25 cellular contexts compared by ENCODE assay signal in genomic region chr4:40665844-40666243, GRCh38.
"Had no signal": no experiment of that assay in that cellular context is flagged by ENCODE, and none has a peak within 500 bp of the region (broad histone marks: within the 10 kb centered on the region; RNA-seq: fewer than 3 reads in every experiment).

No MANE protein-coding gene starts in this region.

- H3K4me2 ChIP-seq: KMS-11 had no signal

- H3K9me3 ChIP-seq: SJSA1 had no signal

- H3K36me3 ChIP-seq: SJSA1 had no signal

- H3K27ac ChIP-seq: HL-60, KMS-11, SJSA1, SK-N-MC had no signal

- H3K27me3 ChIP-seq: SJSA1 had no signal

- H3K27me3 Mint-ChIP-seq: IgD-negative memory B cell had no signal

- DNase-seq: MV-4-11, NCI-H1048, NCI-H1105, NCI-H1436 treated with DMSO at 0.1 percent for 48 hours, NCI-H1694, NCI-H187 treated with DMSO at 0.1 percent for 48 hours, NCI-H2029 treated with DMSO at 0.1 percent for 48 hours, NCI-H2171, NCI-H226, NCI-H446, NCI-H510A, NCI-H524 treated with DMSO at 0.1 percent for 48 hours, NCI-H69, NCI-H774, Right ventricle myocardium superior, RPMI8226, SIG-M5 had no signal

- H3K27ac Mint-ChIP-seq: IgD-negative memory B cell had no signal

- H3K4me3 ChIP-seq: K562, SJSA1, SK-N-MC had no signal

- H3K4me1 ChIP-seq: SJSA1 had no signal

- H3K4me3 Mint-ChIP-seq: IgD-negative memory B cell had no signal

- H3K9me3 Mint-ChIP-seq: IgD-negative memory B cell had no signal

- H3K9ac ChIP-seq: KMS-11 had no signal

- FAIRE-seq: HTR-8/SVneo, K562, RCC 7860 had no signal

- ATAC-seq: K562 had no signal
